Comparison of ENCODE assay signal across 8 cellular contexts in the genomic region with DNA sequence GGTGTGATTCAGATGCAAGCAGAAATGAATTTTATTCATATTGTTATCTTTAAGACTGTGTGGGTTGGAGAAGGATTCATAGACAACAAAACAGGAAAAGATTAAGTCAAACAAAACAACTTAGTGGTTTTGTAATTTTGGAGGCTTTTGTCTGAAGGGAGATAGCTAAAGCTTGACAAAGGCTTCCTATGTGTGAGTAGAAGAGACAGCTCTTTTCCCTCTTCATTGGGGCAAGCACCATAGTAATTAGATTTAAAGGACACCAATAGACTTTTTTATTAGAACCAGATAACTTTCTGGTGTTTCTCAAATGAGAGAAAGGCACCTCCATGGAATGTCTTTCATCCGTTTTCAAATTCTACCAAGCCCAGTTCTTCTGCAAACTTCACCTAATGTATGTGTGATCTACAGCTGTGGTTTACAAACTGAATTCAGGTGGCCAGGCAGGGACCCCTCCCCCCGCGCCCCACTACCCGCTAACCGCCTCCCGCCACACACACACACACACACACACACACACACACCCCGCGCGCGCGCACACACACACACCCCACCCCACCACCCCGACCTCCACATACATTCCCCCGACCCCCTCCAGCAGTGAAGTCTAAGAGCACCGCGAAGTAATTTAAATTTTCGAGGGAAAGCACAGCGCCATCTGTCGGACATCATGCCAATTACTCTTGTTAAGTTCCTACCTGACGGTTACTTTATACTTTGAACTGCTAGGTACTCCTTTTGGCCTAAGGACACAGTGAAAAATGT. TPM values are rescaled to one million over a fixed set of nuclear protein-coding genes. Genes with fewer than 3 reads are reported as not detected.
DNase-seq lines count a peak whose midpoint lies in the region; ATAC-seq and TF ChIP-seq lines count a peak whose summit lies in the region.

No MANE protein-coding gene starts in this region.

- H3K27ac ChIP-seq in right atrium auricular region: no peak overlapping the region
- no peak overlapping the region for H3K27ac ChIP-seq in gastrocnemius medialis

- H3K27me3 ChIP-seq in right atrium auricular region (no peaks in the 10 kb centered on the region), gastrocnemius medialis (no peaks in the 10 kb centered on the region)

- H3K36me3 Mint-ChIP-seq in activated naive CD8-positive, alpha-beta T cell treated with anti-CD3 and anti-CD28 coated beads for 36 hours: no peaks in the 10 kb centered on the region

- H3K9me3 Mint-ChIP-seq in activated naive CD8-positive, alpha-beta T cell treated with anti-CD3 and anti-CD28 coated beads for 36 hours: no peaks in the 10 kb centered on the region

- H3K4me3 ChIP-seq in right atrium auricular region (peak overlapping the region; percentile 18 to 40), gastrocnemius medialis (peak overlapping the region; percentile 37 to 51 (median 47))

- peak; percentile 49 for DNase-seq in 8988T
- peak; percentile 44 for DNase-seq in activated naive CD8-positive, alpha-beta T cell treated with anti-CD3 and anti-CD28 coated beads for 36 hours
- peak; percentile 68 for DNase-seq in right atrium auricular region (ENCODE audit: low spot score)
- peak in 1 of 2 donors; percentile 28 for DNase-seq in gastrocnemius medialis
- no peak for DNase-seq in NCI-H748 treated with DMSO at 0.1 percent for 48 hours (lab: John Stamatoyannopoulos, UW)

- H3K4me1 ChIP-seq in right atrium auricular region (no peaks in the 10 kb centered on the region), gastrocnemius medialis (peaks cover 0 to 5% of the 10 kb centered on the region in 2 donors)

- in situ Hi-C loops in gastrocnemius medialis (cut with MboI; ENCODE audit: low sequenced_read_pairs in 4 of 4): loop anchor here in 3 of 4 donors (10.0 to 25.0 kb wide), 3 partner anchors 192 to 217 kb away; no protein-coding TSS in a partner anchor

- ATAC-seq in GM18517 (IDR thresholded peaks at IDR 0.05; ENCODE audit: unreplicated experiment) (peak; percentile 86), HG03280 (IDR thresholded peaks at IDR 0.05; ENCODE audit: unreplicated experiment) (peak; percentile 88), SK-N-SH treated with all-trans-retinoic acid at 6 μM for 48 hours (peak; percentile 72), gastrocnemius medialis (peak in 1 of 2 donors; percentile 81)

- H3K27me3 Mint-ChIP-seq in activated naive CD8-positive, alpha-beta T cell treated with anti-CD3 and anti-CD28 coated beads for 36 hours: peaks cover 14% of the 10 kb centered on the region

- intact Hi-C loops in gastrocnemius medialis (cut with DNase I; ENCODE audit: low total_unique reads): loop anchor here (1.0 to 5.0 kb wide), 2 partner anchors 123 to 212 kb away; no protein-coding TSS in a partner anchor

- H3K27ac Mint-ChIP-seq in activated naive CD8-positive, alpha-beta T cell treated with anti-CD3 and anti-CD28 coated beads for 36 hours: no peak overlapping the region

- TF ChIP-seq CTCF in right atrium auricular region (IDR thresholded peaks at IDR 0.05) (peak; percentile 61 to 80), gastrocnemius medialis (IDR thresholded peaks at IDR 0.05 in 4 of 5, conservative IDR thresholded peaks at IDR 0.05 in 1 of 5) (peak; percentile 20 to 74 (median 43))

- H3K9me3 ChIP-seq in right atrium auricular region: no peaks in the 10 kb centered on the region
- H3K9me3 ChIP-seq in gastrocnemius medialis: no peaks in the 10 kb centered on the region

- peak overlapping the region; percentile 48 for H3K4me3 Mint-ChIP-seq in activated naive CD8-positive, alpha-beta T cell treated with anti-CD3 and anti-CD28 coated beads for 36 hours

- H3K4me1 Mint-ChIP-seq in activated naive CD8-positive, alpha-beta T cell treated with anti-CD3 and anti-CD28 coated beads for 36 hours: peaks cover 8% of the 10 kb centered on the region

- no peaks in the 10 kb centered on the region for H3K36me3 ChIP-seq in right atrium auricular region
- no peaks in the 10 kb centered on the region for H3K36me3 ChIP-seq in gastrocnemius medialis

- TF ChIP-seq POLR2A in gastrocnemius medialis (IDR thresholded peaks at IDR 0.05): no peak

TF ChIP-seq in SK-N-SH treated with all-trans-retinoic acid at 6 μM for 48 hours, 23 proteins besides CTCF, POLR2A, EP300 and RAD21 (continues in another document):
- TF ChIP-seq ARNTL (CRISPR knock-in tag; IDR thresholded peaks at IDR 0.05; ENCODE audit: borderline replicate concordance, low read depth) (no peak), PPARA (CRISPR knock-in tag; IDR thresholded peaks at IDR 0.05; ENCODE audit: borderline replicate concordance) (no peak), ESRRG (CRISPR knock-in tag; IDR thresholded peaks at IDR 0.05) (no peak), ZNF565 (CRISPR knock-in tag; conservative IDR thresholded peaks at IDR 0.05; ENCODE audit: low read depth) (no peak), BACH2 (CRISPR knock-in tag; IDR thresholded peaks at IDR 0.05; ENCODE audit: borderline replicate concordance) (no peak), ZNF8 (CRISPR knock-in tag; IDR thresholded peaks at IDR 0.05) (no peak), RARB (CRISPR knock-in tag; IDR thresholded peaks at IDR 0.05) (no peak), SNAI2 (CRISPR knock-in tag; IDR thresholded peaks at IDR 0.05) (no peak), CSDC2 (CRISPR knock-in tag; IDR thresholded peaks at IDR 0.05) (no peak), OSR1 (CRISPR knock-in tag; IDR thresholded peaks at IDR 0.05) (no peak), GLIS3 (CRISPR knock-in tag; IDR thresholded peaks at IDR 0.05) (no peak)
- TF ChIP-seq, protein P1, sequence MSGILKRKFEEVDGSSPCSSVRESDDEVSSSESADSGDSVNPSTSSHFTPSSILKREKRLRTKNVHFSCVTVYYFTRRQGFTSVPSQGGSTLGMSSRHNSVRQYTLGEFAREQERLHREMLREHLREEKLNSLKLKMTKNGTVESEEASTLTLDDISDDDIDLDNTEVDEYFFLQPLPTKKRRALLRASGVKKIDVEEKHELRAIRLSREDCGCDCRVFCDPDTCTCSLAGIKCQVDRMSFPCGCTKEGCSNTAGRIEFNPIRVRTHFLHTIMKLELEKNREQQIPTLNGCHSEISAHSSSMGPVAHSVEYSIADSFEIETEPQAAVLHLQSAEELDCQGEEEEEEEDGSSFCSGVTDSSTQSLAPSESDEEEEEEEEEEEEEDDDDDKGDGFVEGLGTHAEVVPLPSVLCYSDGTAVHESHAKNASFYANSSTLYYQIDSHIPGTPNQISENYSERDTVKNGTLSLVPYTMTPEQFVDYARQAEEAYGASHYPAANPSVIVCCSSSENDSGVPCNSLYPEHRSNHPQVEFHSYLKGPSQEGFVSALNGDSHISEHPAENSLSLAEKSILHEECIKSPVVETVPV (CRISPR knock-in tag; IDR thresholded peaks at IDR 0.05): no peak
- TF ChIP-seq, protein P2, sequence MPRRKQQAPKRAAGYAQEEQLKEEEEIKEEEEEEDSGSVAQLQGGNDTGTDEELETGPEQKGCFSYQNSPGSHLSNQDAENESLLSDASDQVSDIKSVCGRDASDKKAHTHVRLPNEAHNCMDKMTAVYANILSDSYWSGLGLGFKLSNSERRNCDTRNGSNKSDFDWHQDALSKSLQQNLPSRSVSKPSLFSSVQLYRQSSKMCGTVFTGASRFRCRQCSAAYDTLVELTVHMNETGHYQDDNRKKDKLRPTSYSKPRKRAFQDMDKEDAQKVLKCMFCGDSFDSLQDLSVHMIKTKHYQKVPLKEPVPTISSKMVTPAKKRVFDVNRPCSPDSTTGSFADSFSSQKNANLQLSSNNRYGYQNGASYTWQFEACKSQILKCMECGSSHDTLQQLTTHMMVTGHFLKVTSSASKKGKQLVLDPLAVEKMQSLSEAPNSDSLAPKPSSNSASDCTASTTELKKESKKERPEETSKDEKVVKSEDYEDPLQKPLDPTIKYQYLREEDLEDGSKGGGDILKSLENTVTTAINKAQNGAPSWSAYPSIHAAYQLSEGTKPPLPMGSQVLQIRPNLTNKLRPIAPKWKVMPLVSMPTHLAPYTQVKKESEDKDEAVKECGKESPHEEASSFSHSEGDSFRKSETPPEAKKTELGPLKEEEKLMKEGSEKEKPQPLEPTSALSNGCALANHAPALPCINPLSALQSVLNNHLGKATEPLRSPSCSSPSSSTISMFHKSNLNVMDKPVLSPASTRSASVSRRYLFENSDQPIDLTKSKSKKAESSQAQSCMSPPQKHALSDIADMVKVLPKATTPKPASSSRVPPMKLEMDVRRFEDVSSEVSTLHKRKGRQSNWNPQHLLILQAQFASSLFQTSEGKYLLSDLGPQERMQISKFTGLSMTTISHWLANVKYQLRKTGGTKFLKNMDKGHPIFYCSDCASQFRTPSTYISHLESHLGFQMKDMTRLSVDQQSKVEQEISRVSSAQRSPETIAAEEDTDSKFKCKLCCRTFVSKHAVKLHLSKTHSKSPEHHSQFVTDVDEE (CRISPR knock-in tag; IDR thresholded peaks at IDR 0.05): no peak
- TF ChIP-seq, protein P3, sequence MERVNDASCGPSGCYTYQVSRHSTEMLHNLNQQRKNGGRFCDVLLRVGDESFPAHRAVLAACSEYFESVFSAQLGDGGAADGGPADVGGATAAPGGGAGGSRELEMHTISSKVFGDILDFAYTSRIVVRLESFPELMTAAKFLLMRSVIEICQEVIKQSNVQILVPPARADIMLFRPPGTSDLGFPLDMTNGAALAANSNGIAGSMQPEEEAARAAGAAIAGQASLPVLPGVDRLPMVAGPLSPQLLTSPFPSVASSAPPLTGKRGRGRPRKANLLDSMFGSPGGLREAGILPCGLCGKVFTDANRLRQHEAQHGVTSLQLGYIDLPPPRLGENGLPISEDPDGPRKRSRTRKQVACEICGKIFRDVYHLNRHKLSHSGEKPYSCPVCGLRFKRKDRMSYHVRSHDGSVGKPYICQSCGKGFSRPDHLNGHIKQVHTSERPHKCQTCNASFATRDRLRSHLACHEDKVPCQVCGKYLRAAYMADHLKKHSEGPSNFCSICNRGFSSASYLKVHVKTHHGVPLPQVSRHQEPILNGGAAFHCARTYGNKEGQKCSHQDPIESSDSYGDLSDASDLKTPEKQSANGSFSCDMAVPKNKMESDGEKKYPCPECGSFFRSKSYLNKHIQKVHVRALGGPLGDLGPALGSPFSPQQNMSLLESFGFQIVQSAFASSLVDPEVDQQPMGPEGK (CRISPR knock-in tag; IDR thresholded peaks at IDR 0.05; ENCODE audit: borderline replicate concordance): no peak

RNA-seq across cellular contexts. Expression of a gene that starts 31.7 kb away (rescaled TPM):
- not detected for total RNA-seq in activated naive CD8-positive, alpha-beta T cell treated with anti-CD3 and anti-CD28 coated beads for 36 hours
- total RNA-seq in right atrium auricular region (10 to 100 TPM in 1 of 2 donors, 1 to 10 TPM in 1; 5.4 to 14.5 TPM), gastrocnemius medialis (not detected)

Comparison
In these comparisons a context has a peak if more than half of its experiments do, and no peak if none do; other contexts are left out.
1. RNA of a gene that starts 31.7 kb away (total RNA-seq): 5.4 to 14.5 TPM in right atrium auricular region; not detected in activated naive CD8-positive, alpha-beta T cell treated with anti-CD3 and anti-CD28 coated beads for 36 hours and not detected in gastrocnemius medialis; every median in the first group is over 4 times any median in the second.